1 cellular context compared by ENCODE assay signal in the genomic region with DNA sequence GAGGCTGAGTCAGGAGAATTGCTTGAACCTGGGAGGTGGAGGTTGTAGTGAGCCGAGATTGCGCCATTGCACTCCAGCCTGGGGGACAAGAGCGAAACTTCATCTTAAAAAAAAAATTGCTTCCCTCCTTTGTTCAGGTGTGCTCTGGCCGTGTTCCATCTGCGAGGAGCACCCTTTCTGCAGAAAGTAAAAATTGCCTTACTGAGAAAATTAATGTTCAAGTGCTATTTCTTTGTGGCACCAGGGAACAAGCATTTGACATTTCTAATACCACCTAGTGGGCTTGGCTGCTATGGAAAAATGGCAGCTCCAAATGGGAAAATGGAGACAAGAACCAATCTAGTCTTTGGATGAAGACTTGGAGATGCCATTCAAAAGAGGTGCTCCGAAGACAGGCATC. TPM values are rescaled to one million over a fixed set of nuclear protein-coding genes. Genes with fewer than 3 reads are reported as not detected.
"Had no signal": no experiment of that assay in that cellular context is flagged by ENCODE, and none has a peak within 500 bp of the region (broad histone marks: within the 10 kb centered on the region; RNA-seq: fewer than 3 reads in every experiment).

No MANE protein-coding gene starts in this region.

RNA-seq across cellular contexts. Expression of a gene that starts 29.2 kb away (rescaled TPM):
- total RNA-seq: naive thymus-derived CD8-positive, alpha-beta T cell had no signal
